In the genomic region with DNA sequence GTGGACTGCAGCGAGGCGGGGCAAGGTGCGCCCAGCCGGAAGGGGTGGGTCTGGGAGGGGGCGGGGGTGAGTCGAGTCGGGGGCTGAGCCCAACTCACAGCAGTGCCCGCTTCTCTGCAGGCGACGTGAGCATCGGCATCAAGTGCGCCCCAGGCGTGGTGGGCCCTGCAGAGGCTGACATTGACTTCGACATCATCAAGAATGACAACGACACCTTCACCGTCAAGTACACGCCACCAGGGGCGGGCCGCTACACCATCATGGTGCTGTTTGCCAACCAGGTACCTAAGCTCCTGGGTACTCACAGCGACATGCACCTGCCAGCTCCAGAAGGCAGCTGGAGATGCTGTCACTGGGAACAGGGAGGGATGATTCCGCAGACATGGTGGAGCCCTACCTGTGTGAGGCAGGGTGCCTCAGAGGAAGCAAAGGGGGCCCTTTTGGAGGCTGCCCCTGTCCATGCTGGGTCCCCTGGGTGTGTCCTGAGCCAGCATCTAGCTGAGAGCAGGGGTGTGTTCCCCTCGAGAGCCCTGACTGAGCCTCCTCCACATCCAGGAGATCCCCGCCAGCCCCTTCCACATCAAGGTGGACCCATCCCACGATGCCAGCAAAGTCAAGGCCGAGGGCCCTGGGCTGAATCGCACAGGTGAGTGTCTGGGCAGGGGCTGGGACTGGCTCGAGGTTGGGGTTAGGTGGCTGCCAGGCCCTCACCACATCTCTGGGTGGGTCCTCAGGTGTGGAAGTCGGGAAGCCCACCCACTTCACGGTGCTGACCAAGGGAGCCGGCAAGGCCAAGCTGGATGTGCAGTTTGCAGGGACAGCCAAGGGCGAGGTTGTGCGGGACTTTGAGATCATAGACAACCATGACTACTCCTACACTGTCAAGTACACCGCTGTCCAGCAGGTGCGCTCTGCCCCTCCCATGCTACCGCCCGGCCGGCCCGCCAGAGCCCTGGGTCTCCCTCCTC, we compare ENCODE assay signal across 18 cellular contexts. TPM values are rescaled to one million over a fixed set of nuclear protein-coding genes. Genes with fewer than 3 reads are reported as not detected.
DNase-seq lines count a peak whose midpoint lies in the region; ATAC-seq, FAIRE-seq and TF ChIP-seq lines count a peak whose summit lies in the region.
"Had no signal": no experiment of that assay in that cellular context is flagged by ENCODE, and none has a peak within 500 bp of the region (broad histone marks: within the 10 kb centered on the region; RNA-seq: fewer than 3 reads in every experiment).

No MANE protein-coding gene starts in this region.

- H4K20me1 ChIP-seq in K562 (replicated peaks; ENCODE audit: control insufficient read depth, insufficient read depth, low read length): peaks cover 25% of the 10 kb centered on the region

- no peak for ATAC-seq in K562
- ATAC-seq in HG03097 (IDR thresholded peaks at IDR 0.05; ENCODE audit: low FRiP score, unreplicated experiment): no peak
- ATAC-seq in foreskin keratinocyte: no peak

- no peak overlapping the region for H3K4me3 Mint-ChIP-seq in activated naive CD4-positive, alpha-beta T cell treated with anti-CD3 and anti-CD28 coated beads for 36 hours
- H3K4me3 Mint-ChIP-seq: T-helper 2 cell treated with Interferon-gamma antibody and Interleukin-4, amounts not matched to agents 5 μg/mL and 100 μg/mL, for 36 hours had no signal

- H3K27ac ChIP-seq in K562 (ENCODE audit: extremely low read depth, low read depth, low read length) (no peak overlapping the region), muscle layer of colon (ENCODE audit: low read depth, low read length) (peak overlapping the region; percentile 2), foreskin keratinocyte (no peak overlapping the region), transverse colon (peak overlapping the region in 2 of 4 donors; percentile 23 to 63)
- H3K27ac ChIP-seq: prostate gland, VCaP had no signal

- no peak overlapping the region for H2AFZ ChIP-seq in K562 (ENCODE audit: low read depth, low read length)

- TF ChIP-seq EP300 in K562 (IDR thresholded peaks at IDR 0.05; ENCODE audit: low read length) (no peak), transverse colon (IDR thresholded peaks at IDR 0.05; ENCODE audit: low read depth) (no peak)

- H3K36me3 ChIP-seq in K562 (ENCODE audit: control insufficient read depth, insufficient read depth, low read length) (peaks cover 100% of the 10 kb centered on the region; the same call in 2 of the 3 replicates), muscle layer of colon (ENCODE audit: insufficient read depth, low read length) (peaks cover 100% of the 10 kb centered on the region), transverse colon (no peaks in the 10 kb centered on the region)
- H3K36me3 ChIP-seq: prostate gland had no signal

- no peaks in the 10 kb centered on the region for H3K27me3 Mint-ChIP-seq in activated naive CD4-positive, alpha-beta T cell treated with anti-CD3 and anti-CD28 coated beads for 36 hours (ENCODE audit: low read depth)

- intact Hi-C loops in K562 (cut with micrococcal nuclease): loop anchor here (2.0 kb wide), 1 partner anchor 38 kb away; no protein-coding TSS in a partner anchor
- intact Hi-C loops in activated naive CD4-positive, alpha-beta T cell treated with anti-CD3 and anti-CD28 coated beads for 36 hours (cut with micrococcal nuclease): loop anchor here (1.0 kb wide), 1 partner anchor 40 kb away; no protein-coding TSS in a partner anchor
- intact Hi-C loops in transverse colon (cut with DNase I; ENCODE audit: low total_unique reads): no loop called here

- H3K4me3 ChIP-seq in K562 (no peak overlapping the region), muscle layer of colon (ENCODE audit: low read depth in 1 of 2, low read length in 2 of 2) (no peak overlapping the region), transverse colon (no peak overlapping the region)
- H3K4me3 ChIP-seq: prostate gland had no signal

- peak; percentile 48 for FAIRE-seq in K562 (lab: Jason Lieb, UNC)
- FAIRE-seq: keratinocyte had no signal

- no TSS peak for BruUV-seq in K562 (replicated peaks; lab: Mats Ljungman, UMichigan)

- TF ChIP-seq CTCF in K562 (IDR thresholded peaks at IDR 0.05 in 2 of 3, conservative IDR thresholded peaks at IDR 0.05 in 1 of 3; ENCODE audit: insufficient read depth in 2 of 3, low read depth in 1 of 3, low read length in 3 of 3): no peak
- no peak for TF ChIP-seq CTCF in foreskin keratinocyte (conservative IDR thresholded peaks at IDR 0.05)
- TF ChIP-seq CTCF in transverse colon (IDR thresholded peaks at IDR 0.05): no peak

- H3K27me3 ChIP-seq in K562 (ENCODE audit: control insufficient read depth in 2 of 2, insufficient read depth in 2 of 2, low read length in 2 of 2): no peaks in the 10 kb centered on the region
- no peaks in the 10 kb centered on the region for H3K27me3 ChIP-seq in muscle layer of colon (ENCODE audit: control insufficient read depth in 1 of 2, insufficient read depth in 2 of 2, low read length in 2 of 2)
- no peaks in the 10 kb centered on the region for H3K27me3 ChIP-seq in foreskin keratinocyte
- no peaks in the 10 kb centered on the region for H3K27me3 ChIP-seq in transverse colon

- peaks cover 0 to 52% of the 10 kb centered on the region in 2 experiments; a peak in 2 of 5 replicates for H3K4me1 ChIP-seq in K562 (replicated peaks in 1 of 2; ENCODE audit: control insufficient read depth in 2 of 2, insufficient read depth in 2 of 2, low read length in 2 of 2)
- no peaks in the 10 kb centered on the region for H3K4me1 ChIP-seq in muscle layer of colon (ENCODE audit: insufficient read depth, low read length)
- no peaks in the 10 kb centered on the region for H3K4me1 ChIP-seq in foreskin keratinocyte
- H3K4me1 ChIP-seq in transverse colon: peaks cover 0 to 3% (median 0%) of the 10 kb centered on the region in 4 donors
- H3K4me1 ChIP-seq: prostate gland had no signal

- DNase-seq in COLO668 (lab: John Stamatoyannopoulos, UW; ENCODE audit: unreplicated experiment) (peak; percentile 21), NCI-H1930 (lab: John Stamatoyannopoulos, UW) (peak; percentile 61 to 67), K562 (ENCODE audit: extremely low read depth in 1 of 4, low spot score in 3 of 4) (no peak), foreskin keratinocyte (no peak), transverse colon (no peak)
- DNase-seq in activated naive CD4-positive, alpha-beta T cell treated with anti-CD3 and anti-CD28 coated beads for 36 hours: no peak
- DNase-seq: amniotic stem cell, COR-L47, NCI-H2029, NCI-H524 treated with DMSO at 0.1 percent for 48 hours had no signal

- POLR2A ChIA-PET in K562 (lab: Yijun Ruan, JAX): interaction anchor here (0.7 to 4.0 kb wide), 5 partner anchors 11 to 212 kb away, joined by 3 to 31 read pairs (median 4); a partner anchor contains a TSS

- no peak for TF ChIP-seq RAD21 in K562 (CRISPR knock-in tag; conservative IDR thresholded peaks at IDR 0.05 in 1 of 2, IDR thresholded peaks at IDR 0.05 in 1 of 2)

- H3K9me3 Mint-ChIP-seq in activated naive CD4-positive, alpha-beta T cell treated with anti-CD3 and anti-CD28 coated beads for 36 hours: no peaks in the 10 kb centered on the region
- H3K9me3 Mint-ChIP-seq: activated T-cell treated with anti-CD3 and anti-CD28 coated beads, Interleukin-2, amount 50 U/mL, for 72 hours; H9; T-helper 2 cell treated with Interferon-gamma antibody and Interleukin-4, amounts not matched to agents 5 μg/mL and 100 μg/mL, for 36 hours had no signal

- no peaks in the 10 kb centered on the region for H3K79me2 ChIP-seq in K562 (ENCODE audit: control insufficient read depth, insufficient read depth, low read length)

- CTCF ChIA-PET in K562 (lab: Yijun Ruan, JAX; ENCODE audit: low intra/inter-chr PET ratio): interaction anchor here (0.6 to 1.4 kb wide), 2 partner anchors 37 to 249 kb away, joined by 3 to 5 read pairs; no protein-coding TSS in a partner anchor
- CTCF ChIA-PET in activated naive CD4-positive, alpha-beta T cell treated with anti-CD3 and anti-CD28 coated beads for 36 hours (lab: Charles Lee): interaction anchor here (0.6 to 3.3 kb wide), 9 partner anchors 9 to 369 kb away, joined by 3 to 19 read pairs (median 4); no protein-coding TSS in a partner anchor

- H3K9me3 ChIP-seq in K562 (replicated peaks; ENCODE audit: control insufficient read depth, insufficient read depth, low read depth, low read length): no peaks in the 10 kb centered on the region
- H3K9me3 ChIP-seq in muscle layer of colon (ENCODE audit: low read length): no peaks in the 10 kb centered on the region
- H3K9me3 ChIP-seq in transverse colon: no peaks in the 10 kb centered on the region
- H3K9me3 ChIP-seq: prostate gland had no signal

- no peaks in the 10 kb centered on the region for H3K36me3 Mint-ChIP-seq in activated naive CD4-positive, alpha-beta T cell treated with anti-CD3 and anti-CD28 coated beads for 36 hours (ENCODE audit: low read depth)

- 94% methylated on average over 32 of the region's 38 CpGs for WGBS in K562 (ENCODE audit: insufficient coverage, low coverage, missing lambda C conversion rate)
- 90 to 93% methylated on average over 13 to 38 of the region's 38 CpGs for WGBS in transverse colon (ENCODE audit: low coverage in 1 of 2), 2 donors

- H3K9me1 ChIP-seq in K562 (ENCODE audit: control insufficient read depth, insufficient read depth, low read length): peaks cover 10% of the 10 kb centered on the region

- H3K4me1 Mint-ChIP-seq in activated naive CD4-positive, alpha-beta T cell treated with anti-CD3 and anti-CD28 coated beads for 36 hours (ENCODE audit: low read depth): peaks cover 3% of the 10 kb centered on the region

- TF ChIP-seq POLR2A in K562 (conservative IDR thresholded peaks at IDR 0.05) (no peak), transverse colon (IDR thresholded peaks at IDR 0.05) (no peak)

- H3K27ac Mint-ChIP-seq in activated naive CD4-positive, alpha-beta T cell treated with anti-CD3 and anti-CD28 coated beads for 36 hours: no peak overlapping the region
- H3K27ac Mint-ChIP-seq: activated T-cell treated with anti-CD3 and anti-CD28 coated beads, Interleukin-2, amount 50 U/mL, for 72 hours; H9; T-helper 2 cell treated with Interferon-gamma antibody and Interleukin-4, amounts not matched to agents 5 μg/mL and 100 μg/mL, for 36 hours had no signal

- in situ Hi-C loops in K562 (cut with MboI): no loop called here
- in situ Hi-C loops in transverse colon (cut with MboI; ENCODE audit: low pct_ligation_motif_present in 1 of 4, low pct_unique_long_range_greater_than_20kb in 1 of 4, low sequenced_read_pairs in 3 of 4): no loop called here

- H3K9ac ChIP-seq in K562 (ENCODE audit: insufficient read depth in 1 of 2, low read depth in 2 of 2, low read length in 2 of 2): peak overlapping the region in 1 of 2 experiments; percentile 19; a peak in 1 of 4 replicates
- no peak overlapping the region for H3K9ac ChIP-seq in muscle layer of colon (ENCODE audit: low read length)

- H3K4me2 ChIP-seq in K562 (ENCODE audit: insufficient read depth, low read length): no peak overlapping the region

RNA-seq across cellular contexts. Expression of a gene that starts 12.8 kb away (rescaled TPM):
- total RNA-seq in K562 (2011; cell fraction: chromatin; rRNA removed; ENCODE audit: low replicate concordance): 62.5 and 206 TPM in 2 replicates
- total RNA-seq in K562 (2011; cell fraction: nucleolus; rRNA removed): 132 and 134 TPM in 2 replicates
- 72.1 and 81.0 TPM in 2 replicates for total RNA-seq in K562 (2011; cell fraction: nucleoplasm; rRNA removed)
- total RNA-seq in K562 (2014; rRNA removed): 60.7 and 94.5 TPM in 2 replicates
- 11.4 and 18.2 TPM in 2 replicates for total RNA-seq in K562 (2014; rRNA removed; fragmentation: Illumina TruSeq; extraction: Trizol)
- 28.8 and 33.3 TPM in 2 replicates for total RNA-seq in K562 (2015; rRNA removed; fragmentation: Illumina TruSeq; extraction: Trizol)
- total RNA-seq in K562 (2021): 148 and 155 TPM in 2 replicates
- 10.3 and 11.4 TPM in 2 replicates for polyA plus RNA-seq in K562 (2011; rRNA removed)
- polyA plus RNA-seq in K562 (2011; cell fraction: cytosol; rRNA removed): 11.4 and 26.8 TPM in 2 replicates
- 58.5 and 126 TPM in 2 replicates for polyA plus RNA-seq in K562 (2011; cell fraction: nucleus; rRNA removed)
- 66.6 and 106 TPM in 2 replicates for polyA plus RNA-seq in K562 (2012)
- 32.8 and 55.3 TPM in 2 replicates for polyA plus RNA-seq in K562 (2014; fragmentation: Illumina TruSeq; extraction: Trizol)
- polyA plus RNA-seq in K562 (2014; fragmentation: Nextera tagmentation; extraction: Ambion mirVana): 1 to 10 TPM in 1 of 2 experiments, under 1 TPM in 1; 0.90 to 1.1 TPM
- 29.0 and 34.7 TPM in 2 replicates for polyA plus RNA-seq in K562 (2014; rRNA removed)
- polyA minus RNA-seq in K562 (2011; rRNA and poly(A)+ RNA removed): 15.1 and 41.9 TPM in 2 replicates
- 127 and 146 TPM in 2 replicates for polyA minus RNA-seq in K562 (2011; cell fraction: cytosol; rRNA and poly(A)+ RNA removed)
- 53.1 and 53.6 TPM in 2 replicates for polyA minus RNA-seq in K562 (2011; cell fraction: nucleus; rRNA and poly(A)+ RNA removed)
- 0.61 and 1.2 TPM in 2 replicates for total RNA-seq in foreskin keratinocyte
- 0.20 and 0.38 TPM in 2 replicates for polyA plus RNA-seq in foreskin keratinocyte
- total RNA-seq in activated naive CD4-positive, alpha-beta T cell treated with anti-CD3 and anti-CD28 coated beads for 36 hours: under 1 TPM; 0.02 to 0.05 TPM
- 100 to 1,000 TPM in 1 of 4 donors, 10 to 100 TPM in 3; 21.3 to 234 (median 57.9) TPM for total RNA-seq in transverse colon

RNA-seq across cellular contexts. Expression of a gene that starts 19.7 kb away (rescaled TPM):
- total RNA-seq in K562 (2011; cell fraction: chromatin; rRNA removed; ENCODE audit: low replicate concordance): 21.6 and 54.5 TPM in 2 replicates
- 72.7 and 74.7 TPM in 2 replicates for total RNA-seq in K562 (2011; cell fraction: nucleolus; rRNA removed)
- total RNA-seq in K562 (2011; cell fraction: nucleoplasm; rRNA removed): 70.9 and 89.2 TPM in 2 replicates
- total RNA-seq in K562 (2014; rRNA removed) (265 and 341 TPM in 2 replicates), K562 (2014; rRNA removed; fragmentation: Illumina TruSeq; extraction: Trizol) (174 and 206 TPM in 2 replicates), K562 (2015; rRNA removed; fragmentation: Illumina TruSeq; extraction: Trizol) (332 and 336 TPM in 2 replicates), K562 (2021) (378 and 393 TPM in 2 replicates), foreskin keratinocyte (126 and 133 TPM in 2 replicates), transverse colon (100 to 1,000 TPM in 1 of 4 donors, 10 to 100 TPM in 3; 25.5 to 128 (median 63.2) TPM)
- polyA plus RNA-seq in K562 (2011; rRNA removed) (507 and 542 TPM in 2 replicates), K562 (2014; fragmentation: Illumina TruSeq; extraction: Trizol) (604 and 714 TPM in 2 replicates), K562 (2014; fragmentation: Nextera tagmentation; extraction: Ambion mirVana) (1,000 to 10,000 TPM in 1 of 2 experiments, 100 to 1,000 TPM in 1; 733 to 1,123 TPM), K562 (2014; rRNA removed) (568 and 645 TPM in 2 replicates), foreskin keratinocyte (266 and 275 TPM in 2 replicates)
- 869 and 1,641 TPM in 2 replicates for polyA plus RNA-seq in K562 (2011; cell fraction: cytosol; rRNA removed)
- polyA plus RNA-seq in K562 (2011; cell fraction: nucleus; rRNA removed): 256 and 267 TPM in 2 replicates
- 454 and 820 TPM in 2 replicates for polyA plus RNA-seq in K562 (2012)
- polyA minus RNA-seq in K562 (2011; rRNA and poly(A)+ RNA removed): 83.2 and 101 TPM in 2 replicates
- polyA minus RNA-seq in K562 (2011; cell fraction: cytosol; rRNA and poly(A)+ RNA removed): 93.9 and 97.2 TPM in 2 replicates
- polyA minus RNA-seq in K562 (2011; cell fraction: nucleus; rRNA and poly(A)+ RNA removed): 35.3 and 68.5 TPM in 2 replicates
- 100 to 1,000 TPM; 129 to 142 TPM for total RNA-seq in activated naive CD4-positive, alpha-beta T cell treated with anti-CD3 and anti-CD28 coated beads for 36 hours

RNA-seq across cellular contexts. Expression of a gene that starts 51.2 kb away (rescaled TPM):
- total RNA-seq in K562 (2011; cell fraction: chromatin; rRNA removed; ENCODE audit: low replicate concordance): 153 and 165 TPM in 2 replicates
- total RNA-seq in K562 (2011; cell fraction: nucleolus; rRNA removed): 88.4 and 89.7 TPM in 2 replicates
- 120 and 159 TPM in 2 replicates for total RNA-seq in K562 (2011; cell fraction: nucleoplasm; rRNA removed)
- total RNA-seq in K562 (2014; rRNA removed): 17.0 and 23.5 TPM in 2 replicates
- 15.3 and 18.8 TPM in 2 replicates for total RNA-seq in K562 (2014; rRNA removed; fragmentation: Illumina TruSeq; extraction: Trizol)
- 27.6 and 28.7 TPM in 2 replicates for total RNA-seq in K562 (2015; rRNA removed; fragmentation: Illumina TruSeq; extraction: Trizol)
- 23.7 and 26.5 TPM in 2 replicates for total RNA-seq in K562 (2021)
- 40.2 and 45.0 TPM in 2 replicates for polyA plus RNA-seq in K562 (2011; rRNA removed)
- 12.2 and 20.3 TPM in 2 replicates for polyA plus RNA-seq in K562 (2011; cell fraction: cytosol; rRNA removed)
- 165 and 172 TPM in 2 replicates for polyA plus RNA-seq in K562 (2011; cell fraction: nucleus; rRNA removed)
- 30.6 and 53.3 TPM in 2 replicates for polyA plus RNA-seq in K562 (2012)
- polyA plus RNA-seq in K562 (2014; fragmentation: Illumina TruSeq; extraction: Trizol): 23.5 and 26.9 TPM in 2 replicates
- polyA plus RNA-seq in K562 (2014; fragmentation: Nextera tagmentation; extraction: Ambion mirVana): 1 to 10 TPM; 2.4 TPM
- 34.8 and 40.8 TPM in 2 replicates for polyA plus RNA-seq in K562 (2014; rRNA removed)
- 31.9 and 36.9 TPM in 2 replicates for polyA minus RNA-seq in K562 (2011; rRNA and poly(A)+ RNA removed)
- 9.3 and 17.3 TPM in 2 replicates for polyA minus RNA-seq in K562 (2011; cell fraction: cytosol; rRNA and poly(A)+ RNA removed)
- 47.4 and 54.8 TPM in 2 replicates for polyA minus RNA-seq in K562 (2011; cell fraction: nucleus; rRNA and poly(A)+ RNA removed)
- 2.3 and 2.4 TPM in 2 replicates for total RNA-seq in foreskin keratinocyte
- polyA plus RNA-seq in foreskin keratinocyte: 1.6 and 1.9 TPM in 2 replicates
- total RNA-seq in activated naive CD4-positive, alpha-beta T cell treated with anti-CD3 and anti-CD28 coated beads for 36 hours: 1 to 10 TPM; 4.2 to 5.9 TPM
- total RNA-seq in transverse colon: 10 to 100 TPM in 2 of 4 donors, 1 to 10 TPM in 2; 1.9 to 16.5 (median 8.3) TPM

Comparison
In these comparisons a context has a peak if more than half of its experiments do, and no peak if none do; other contexts are left out.
1. DNase-seq: peak in COLO668 (single experiment) and NCI-H1930 (2 of 2); none in K562 (0 of 4), foreskin keratinocyte (0 of 2), activated naive CD4-positive, alpha-beta T cell treated with anti-CD3 and anti-CD28 coated beads for 36 hours (single experiment) and transverse colon (single experiment).